ENCODE assay signal across 7 cellular contexts in genomic region chr14:60093606-60094005, GRCh38. TPM values are rescaled to one million over a fixed set of nuclear protein-coding genes. Genes with fewer than 3 reads are reported as not detected.
DNase-seq lines count a peak whose midpoint lies in the region; ATAC-seq, FAIRE-seq and TF ChIP-seq lines count a peak whose summit lies in the region.

No MANE protein-coding gene starts in this region.

- H3K23me2 ChIP-seq in H9 (ENCODE audit: insufficient read length, low read depth, low read length, poor library complexity, severe bottlenecking): peaks cover 10% of the 10 kb centered on the region

- no peaks in the 10 kb centered on the region for H3K27me3 Mint-ChIP-seq in H9 (ENCODE audit: low read depth)

- no peak overlapping the region for H2BK12ac ChIP-seq in H9 (ENCODE audit: insufficient read length, low read depth, low read length)

- peaks cover 13 to 17% (median 16%) of the 10 kb centered on the region in 3 experiments for H3K36me3 Mint-ChIP-seq in H9 (ENCODE audit: insufficient read depth in 1 of 3, low read depth in 3 of 3)

- H3K36me3 ChIP-seq in endothelial cell of umbilical vein (ENCODE audit: control insufficient read depth in 2 of 2, extremely low read depth in 1 of 2, insufficient read depth in 2 of 2, low read length in 2 of 2) (peaks cover 0 to 5% of the 10 kb centered on the region in 2 experiments), gastrocnemius medialis (no peaks in the 10 kb centered on the region)

- H2AK5ac ChIP-seq in H9 (ENCODE audit: insufficient read length, low read length): no peak overlapping the region

- H3K4me3 Mint-ChIP-seq in H9: peak overlapping the region; percentile 87 to 96

- no peak overlapping the region for H2BK5ac ChIP-seq in H9 (ENCODE audit: insufficient read length, low read length)

- H3K4me2 ChIP-seq in H9 (ENCODE audit: insufficient read depth, insufficient read length, low read length) (no peak overlapping the region), endothelial cell of umbilical vein (ENCODE audit: insufficient read depth, low read length) (peak overlapping the region; percentile 97)

- dilution Hi-C loops in endothelial cell of umbilical vein (cut with MboI; ENCODE audit: extremely low pct_ligation_motif_present, low sequenced_read_pairs): no loop called here

- no peak overlapping the region for H3K9ac ChIP-seq in H9 (ENCODE audit: extremely low read depth, insufficient read length, low read length)
- H3K9ac ChIP-seq in endothelial cell of umbilical vein (replicated peaks; ENCODE audit: extremely low read depth, insufficient read depth, low read length): peak overlapping the region; percentile 98

- FAIRE-seq in endothelial cell of umbilical vein (lab: Jason Lieb, UNC): peak; percentile 12
- FAIRE-seq in urothelium cell line (lab: Jason Lieb, UNC): no peak

- no peak overlapping the region for H4K91ac ChIP-seq in H9 (ENCODE audit: insufficient read length, low read depth, low read length)

- TF ChIP-seq POLR2A in endothelial cell of umbilical vein (IDR thresholded peaks at IDR 0.05; ENCODE audit: low read depth, low read length): no peak
- TF ChIP-seq POLR2A in gastrocnemius medialis (IDR thresholded peaks at IDR 0.05): peak in 1 of 2 donors; percentile 20

- H3K79me2 ChIP-seq in H9 (ENCODE audit: insufficient read depth, low read length): peaks cover 15% of the 10 kb centered on the region; the same call in 1 of the 2 replicates
- peaks cover 62% of the 10 kb centered on the region for H3K79me2 ChIP-seq in endothelial cell of umbilical vein (ENCODE audit: control insufficient read depth, insufficient read depth, low read length)

- H3K27ac Mint-ChIP-seq in H9: no peak overlapping the region

- H3K9me3 Mint-ChIP-seq in H9: peaks cover 0 to 2% of the 10 kb centered on the region in 2 experiments; a peak in 2 of 5 replicates

- H3K27me3 ChIP-seq in H9 (ENCODE audit: insufficient read depth, low read length) (no peaks in the 10 kb centered on the region), endothelial cell of umbilical vein (ENCODE audit: control insufficient read depth in 2 of 2, insufficient read depth in 2 of 2, low read length in 2 of 2) (no peaks in the 10 kb centered on the region), gastrocnemius medialis (no peaks in the 10 kb centered on the region)

- H4K20me1 ChIP-seq in H9 (ENCODE audit: control insufficient read depth, insufficient read depth, insufficient read length) (no peaks in the 10 kb centered on the region), endothelial cell of umbilical vein (replicated peaks; ENCODE audit: control insufficient read depth, extremely low read depth, insufficient read depth, low read length) (no peaks in the 10 kb centered on the region)

- no peak overlapping the region for H3K23ac ChIP-seq in H9 (ENCODE audit: insufficient read length, low read depth, low read length)

- H3K4ac ChIP-seq in H9 (ENCODE audit: low read depth, low read length): no peak overlapping the region

- in situ Hi-C loops in gastrocnemius medialis (cut with MboI; ENCODE audit: low sequenced_read_pairs in 4 of 4): loop anchor here in 3 of 4 donors (5.0 to 10.0 kb wide), 3 partner anchors 59 to 161 kb away; partner anchors contain the start of gene DHRS7 (in 2 of the 3)

- H3K4me3 ChIP-seq in endothelial cell of umbilical vein (replicated peaks in 1 of 3; ENCODE audit: insufficient read depth in 1 of 3, low read depth in 1 of 3, low read length in 3 of 3) (peak overlapping the region; percentile 39 to 86 (median 86)), gastrocnemius medialis (peak overlapping the region; percentile 71 to 86 (median 73))

- POLR2A ChIA-PET in endothelial cell of umbilical vein (lab: Charles Lee): no interaction called here

- H3T11ph ChIP-seq in H9 (ENCODE audit: low read length): no peak overlapping the region

- no peak for ATAC-seq in gastrocnemius medialis
- ATAC-seq in GM21529 (IDR thresholded peaks at IDR 0.05; ENCODE audit: unreplicated experiment): no peak

- H4K5ac ChIP-seq in H9 (ENCODE audit: insufficient read length, low read depth, low read length): no peak overlapping the region

- CTCF ChIA-PET in endothelial cell of umbilical vein (lab: Charles Lee): interaction anchor here (1.5 to 2.1 kb wide), 2 partner anchors 7 to 72 kb away, joined by 5 to 8 read pairs; partner anchors contain the start of gene DHRS7

- H4K8ac ChIP-seq in H9 (replicated peaks; ENCODE audit: insufficient read length, low read depth, low read length): no peak overlapping the region

- H3K27ac ChIP-seq in H9 (ENCODE audit: insufficient read length, low read depth, low read length) (no peak overlapping the region), endothelial cell of umbilical vein (ENCODE audit: insufficient read depth, low read depth, low read length) (peak overlapping the region; percentile 93), gastrocnemius medialis (peak overlapping the region; percentile 88 to 99 (median 96))

- H2BK20ac ChIP-seq in H9 (ENCODE audit: low read depth, low read length, poor library complexity, severe bottlenecking): no peak overlapping the region

- no peak overlapping the region for H3K18ac ChIP-seq in H9 (ENCODE audit: insufficient read length, low read depth, low read length)

- peaks cover 7% of the 10 kb centered on the region for H3K79me1 ChIP-seq in H9 (ENCODE audit: insufficient read depth, low read depth, low read length, poor library complexity, severe bottlenecking)

- H2AFZ ChIP-seq in H9 (ENCODE audit: low read length): no peak overlapping the region
- no peak overlapping the region for H2AFZ ChIP-seq in endothelial cell of umbilical vein (ENCODE audit: low read depth, low read length)

- DNase-seq in H9 (no peak), OCI-M1 (lab: John Stamatoyannopoulos, UW) (peak; percentile 32), endothelial cell of umbilical vein (ENCODE audit: low read depth, low spot score) (no peak), gastrocnemius medialis (no peak), A172 (ENCODE audit: low spot score) (no peak), urothelium cell line (ENCODE audit: low spot score) (no peak)

- no peak overlapping the region for H3K14ac ChIP-seq in H9 (ENCODE audit: insufficient read depth, low read length)

- no peaks in the 10 kb centered on the region for H3K9me1 ChIP-seq in endothelial cell of umbilical vein (replicated peaks; ENCODE audit: control insufficient read depth, extremely low read depth, insufficient read depth, low read length)

- no peak overlapping the region for H2BK15ac ChIP-seq in H9 (ENCODE audit: low read depth, low read length)

- intact Hi-C loops in endothelial cell of umbilical vein (cut with micrococcal nuclease): loop anchor here (5.0 kb wide), 3 partner anchors 59 to 611 kb away; partner anchors contain the start of genes JKAMP and L3HYPDH
- intact Hi-C loops in gastrocnemius medialis (cut with DNase I; ENCODE audit: low total_unique reads): loop anchor here (5.0 to 10.0 kb wide), 2 partner anchors 559 to 1051 kb away; no protein-coding TSS in a partner anchor

- TF ChIP-seq CTCF in H9 (conservative IDR thresholded peaks at IDR 0.05): no peak
- no peak for TF ChIP-seq CTCF in endothelial cell of umbilical vein (IDR thresholded peaks at IDR 0.05; ENCODE audit: extremely low read depth in 1 of 2, insufficient read depth in 1 of 2, low read depth in 1 of 2, low read length in 2 of 2)
- TF ChIP-seq CTCF in gastrocnemius medialis (IDR thresholded peaks at IDR 0.05 in 4 of 5, conservative IDR thresholded peaks at IDR 0.05 in 1 of 5): no peak

- H3K4me1 Mint-ChIP-seq in H9: peaks cover 29 to 31% of the 10 kb centered on the region in 2 experiments

- peaks cover 4% of the 10 kb centered on the region; the same call in 1 of the 2 replicates for H3K4me1 ChIP-seq in H9 (ENCODE audit: insufficient read depth, low read length)
- H3K4me1 ChIP-seq in endothelial cell of umbilical vein (ENCODE audit: control insufficient read depth, extremely low read depth, insufficient read depth, low read length): peaks cover 25% of the 10 kb centered on the region
- peaks cover 46 to 56% of the 10 kb centered on the region in 2 donors for H3K4me1 ChIP-seq in gastrocnemius medialis

- BruUV-seq in endothelial cell of umbilical vein (replicated peaks; lab: Mats Ljungman, UMichigan): no TSS peak

- H3K9me3 ChIP-seq in H9 (ENCODE audit: control insufficient read depth, low read depth, low read length): no peaks in the 10 kb centered on the region
- H3K9me3 ChIP-seq in endothelial cell of umbilical vein (replicated peaks; ENCODE audit: control insufficient read depth, insufficient read depth, low read length): no peaks in the 10 kb centered on the region
- H3K9me3 ChIP-seq in gastrocnemius medialis: no peaks in the 10 kb centered on the region

- no peak overlapping the region for H3K56ac ChIP-seq in H9 (ENCODE audit: insufficient read length, low read depth, low read length)

- H2BK120ac ChIP-seq in H9 (ENCODE audit: low read depth, low read length, poor library complexity, severe bottlenecking): no peak overlapping the region

TF ChIP-seq in endothelial cell of umbilical vein, 7 proteins besides CTCF, POLR2A, EP300 and RAD21:
- no peak for TF ChIP-seq GATA2 (IDR thresholded peaks at IDR 0.05; ENCODE audit: insufficient read depth, insufficient read length, low read depth, low read length)
- no peak for TF ChIP-seq FOS (IDR thresholded peaks at IDR 0.05; ENCODE audit: borderline replicate concordance, insufficient read depth, low read length)
- no peak for TF ChIP-seq POLR2AphosphoS5 (IDR thresholded peaks at IDR 0.05; ENCODE audit: insufficient read depth, low read depth, low read length)
- no peak for TF ChIP-seq JUN (IDR thresholded peaks at IDR 0.05; ENCODE audit: borderline replicate concordance, insufficient read depth, insufficient read length, low read depth)
- TF ChIP-seq MAX (IDR thresholded peaks at IDR 0.05; ENCODE audit: insufficient read depth, insufficient read length): no peak
- TF ChIP-seq MYC (IDR thresholded peaks at IDR 0.05; ENCODE audit: low read depth, low read length): no peak
- no peak for TF ChIP-seq EZH2 (IDR thresholded peaks at IDR 0.05; ENCODE audit: borderline replicate concordance, low read depth, low read length, severe bottlenecking)

RNA-seq across cellular contexts. Expression of gene PCNX4, which starts 1.9 kb away (rescaled TPM):
- 39.9 and 40.0 TPM in 2 replicates for total RNA-seq in H9 (2021)
- total RNA-seq in endothelial cell of umbilical vein: 41.4 and 51.6 TPM in 2 replicates
- polyA plus RNA-seq in endothelial cell of umbilical vein: 21.8 and 35.5 TPM in 2 replicates
- polyA plus RNA-seq in endothelial cell of umbilical vein (2011; cell fraction: cytosol; rRNA removed): 23.7 and 24.5 TPM in 2 replicates
- polyA plus RNA-seq in endothelial cell of umbilical vein (2011; cell fraction: nucleus; rRNA removed): 68.7 and 77.7 TPM in 2 replicates
- 28.5 and 31.6 TPM in 2 replicates for polyA plus RNA-seq in endothelial cell of umbilical vein (2012)
- polyA minus RNA-seq in endothelial cell of umbilical vein: 116 and 145 TPM in 2 replicates
- 28.0 TPM for polyA minus RNA-seq in endothelial cell of umbilical vein (2011; cell fraction: cytosol; rRNA and poly(A)+ RNA removed)
- polyA minus RNA-seq in endothelial cell of umbilical vein (2011; cell fraction: nucleus; rRNA and poly(A)+ RNA removed): 158 and 186 TPM in 2 replicates
- 10 to 100 TPM; 11.3 to 42.8 (median 34.8) TPM for total RNA-seq in gastrocnemius medialis
- 81.3 and 97.5 TPM in 2 replicates for total RNA-seq in A172 (2014; rRNA removed; shearing (Covaris generic))
